ENCODE assay signal across 35 cellular contexts in genomic region chrX:129719268-129719667, GRCh38. TPM values are rescaled to one million over a fixed set of nuclear protein-coding genes. Genes with fewer than 3 reads are reported as not detected.
"Had no signal": no experiment of that assay in that cellular context is flagged by ENCODE, and none has a peak within 500 bp of the region (broad histone marks: within the 10 kb centered on the region; RNA-seq: fewer than 3 reads in every experiment).

No MANE protein-coding gene starts in this region.

- H3K36me3 Mint-ChIP-seq: naive thymus-derived CD4-positive, alpha-beta T cell; neural progenitor cell; type B pancreatic cell had no signal

- H3K9me3 ChIP-seq: esophagus muscularis mucosa, gastroesophageal sphincter, heart right ventricle, left lung, prostate gland, right atrium auricular region, testis, tibial artery had no signal

- H3K4me1 ChIP-seq: esophagus muscularis mucosa, foreskin keratinocyte, gastroesophageal sphincter, left lung, neural progenitor cell, parathyroid adenoma, prostate gland, right atrium auricular region, testis had no signal

- H3K27ac ChIP-seq: esophagus muscularis mucosa, foreskin keratinocyte, gastroesophageal sphincter, heart right ventricle, left lung, neural progenitor cell, parathyroid adenoma, prostate gland, right atrium auricular region, testis, tibial artery had no signal

- H3K27me3 Mint-ChIP-seq: effector memory CD8-positive, alpha-beta T cell; naive thymus-derived CD4-positive, alpha-beta T cell; type B pancreatic cell had no signal

- H3K36me3 ChIP-seq: esophagus muscularis mucosa, gastroesophageal sphincter, heart right ventricle, left lung, neural progenitor cell, prostate gland, right atrium auricular region, tibial artery had no signal

- H3K9me3 Mint-ChIP-seq: effector memory CD8-positive, alpha-beta T cell; neural progenitor cell; type B pancreatic cell had no signal

- H3K27ac Mint-ChIP-seq: nephron, type B pancreatic cell had no signal

- ATAC-seq: effector memory CD8-positive, alpha-beta T cell; gastroesophageal sphincter; left cardiac atrium; left lung; naive thymus-derived CD4-positive, alpha-beta T cell; sciatic nerve had no signal

- DNase-seq: cortex of kidney; effector memory CD8-positive, alpha-beta T cell; glutamatergic neuron; heart right ventricle; hippocampal formation; left cardiac atrium; left lung; mesenchymal stem cell; midbrain; naive thymus-derived CD4-positive, alpha-beta T cell; stimulated activated CD4-positive, alpha-beta T cell treated with anti-CD3 and anti-CD28 coated beads, Interleukin-12 subunit alpha, Interleukin-12 subunit beta, amount 100 ng/mL, for 4 hours; stimulated activated CD4-positive, alpha-beta T cell treated with anti-CD3 and anti-CD28 coated beads, Interleukin-1b, Interleukin-23, amount 100 ng/mL, for 48 hours; stimulated activated CD4-positive, alpha-beta T cell treated with anti-CD3 and anti-CD28 coated beads, Interleukin-4, amount 100 ng/mL, for 1 hour; stimulated activated CD8-positive, alpha-beta memory T cell treated with anti-CD3 and anti-CD28 coated beads, Interleukin-4, amount 100 ng/mL, for 48 hours; stimulated activated naive CD4-positive, alpha-beta T cell treated with Interleukin-2 at 50 U/mL for 16 hours; substantia nigra; testis; tibial artery had no signal

- H3K4me3 Mint-ChIP-seq: effector memory CD8-positive, alpha-beta T cell; naive thymus-derived CD4-positive, alpha-beta T cell; nephron; neural progenitor cell; type B pancreatic cell had no signal

- H3K27me3 ChIP-seq: esophagus muscularis mucosa, foreskin keratinocyte, gastroesophageal sphincter, left lung, neural progenitor cell, right atrium auricular region, testis, tibial artery had no signal

- H3K9ac ChIP-seq: neural progenitor cell, parathyroid adenoma had no signal

- H3K4me3 ChIP-seq: esophagus muscularis mucosa, gastroesophageal sphincter, heart right ventricle, left lung, neural progenitor cell, prostate gland, right atrium auricular region, smooth muscle cell, testis, tibial artery had no signal

- FAIRE-seq: islet of Langerhans had no signal

- H3K79me2 ChIP-seq: parathyroid adenoma had no signal

- H3K4me2 ChIP-seq: neural progenitor cell, smooth muscle cell had no signal

- H2AFZ ChIP-seq: neural progenitor cell, parathyroid adenoma had no signal

RNA-seq across cellular contexts. Expression of gene XPNPEP2, which starts 19.5 kb away (rescaled TPM):
- total RNA-seq: dermis microvascular lymphatic vessel endothelial cell, epithelial cell of proximal tubule, foreskin keratinocyte, kidney epithelial cell, lung microvascular endothelial cell, osteoblast had no signal
- polyA plus RNA-seq: foreskin keratinocyte; naive thymus-derived CD4-positive, alpha-beta T cell had no signal
